ENCODE assay signal across 18 cellular contexts in the genomic region with DNA sequence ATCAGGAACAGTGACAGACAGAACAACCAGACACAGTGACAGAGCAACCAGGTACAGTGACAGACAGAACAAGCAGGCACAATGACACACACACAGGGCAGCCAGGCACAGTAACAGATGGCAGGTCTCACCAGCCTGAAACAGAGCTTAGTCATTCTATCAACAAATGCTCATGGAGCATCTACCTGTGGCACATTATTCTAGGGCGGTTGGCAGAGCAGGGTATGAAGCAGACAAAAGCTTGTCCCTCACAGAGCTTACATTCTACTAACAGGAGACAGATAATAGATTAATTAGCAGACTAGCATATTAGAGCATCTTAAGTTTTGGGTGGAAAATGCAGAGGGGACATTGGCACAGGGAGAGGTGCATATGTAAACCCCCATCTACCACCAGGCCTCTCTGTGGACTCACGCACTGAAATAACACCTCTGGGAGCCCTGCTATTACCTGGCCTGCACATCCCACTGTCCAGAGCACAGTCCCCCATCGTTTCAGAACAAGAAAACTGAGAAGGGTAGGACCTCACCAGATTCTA.
"Had no signal": no experiment of that assay in that cellular context is flagged by ENCODE, and none has a peak within 500 bp of the region (broad histone marks: within the 10 kb centered on the region; RNA-seq: fewer than 3 reads in every experiment).

No MANE protein-coding gene starts in this region.

- DNase-seq: activated CD4-positive, alpha-beta T cell treated with anti-CD3 and anti-CD28 coated beads for 48 hours; activated CD8-positive, alpha-beta T cell treated with anti-CD3 and anti-CD28 coated beads, Interleukin-2, amount 10 ng/mL, durations not matched to agents 7 days and 5 days; brain microvascular endothelial cell; dorsolateral prefrontal cortex; heart right ventricle; kidney; retina; stimulated activated CD4-positive, alpha-beta T cell treated with anti-CD3 and anti-CD28 coated beads, Interleukin-4, amount 100 ng/mL, for 4 hours; tibial artery had no signal

- FAIRE-seq: frontal cortex, kidney had no signal

- H3K4me3 ChIP-seq: dorsolateral prefrontal cortex, heart right ventricle, skin epidermis, tibial artery had no signal

- H3K4me3 Mint-ChIP-seq: activated CD8-positive, alpha-beta T cell treated with anti-CD3 and anti-CD28 coated beads, Interleukin-2, amount 10 ng/mL, durations not matched to agents 7 days and 5 days; activated T-helper 17 cell treated with anti-CD3 and anti-CD28 coated beads, Interleukin-2, amount 50 U/mL, for 72 hours; neural crest cell; T-helper 1 cell treated with Interleukin-12 subunit alpha and Interleukin-12 subunit beta and Interleukin-4 antibody, amounts not matched to agents 30 μg/mL and 1 μg/mL, for 36 hours; WTC11 had no signal

- H3K36me3 ChIP-seq: brain microvascular endothelial cell, heart right ventricle, tibial artery had no signal

- ATAC-seq: activated CD8-positive, alpha-beta T cell treated with anti-CD3 and anti-CD28 coated beads, Interleukin-2, amount 10 ng/mL, durations not matched to agents 7 days and 5 days; activated naive CD4-positive, alpha-beta T cell treated with anti-CD3 and anti-CD28 coated beads, Interleukin-2, amount 50 U/mL, for 72 hours; activated T-helper 17 cell treated with anti-CD3 and anti-CD28 coated beads, Interleukin-2, amount 50 U/mL, for 72 hours; SK-N-SH treated with all-trans-retinoic acid at 6 μM for 48 hours; WTC11 had no signal

- H3K27me3 ChIP-seq: brain microvascular endothelial cell, dorsolateral prefrontal cortex had no signal

- H3K4me1 ChIP-seq: heart right ventricle, parathyroid adenoma, tibial artery had no signal

- H3K27ac Mint-ChIP-seq: activated CD8-positive, alpha-beta T cell treated with anti-CD3 and anti-CD28 coated beads, Interleukin-2, amount 10 ng/mL, durations not matched to agents 7 days and 5 days; activated T-helper 17 cell treated with anti-CD3 and anti-CD28 coated beads, Interleukin-2, amount 50 U/mL, for 72 hours; T-helper 1 cell treated with Interleukin-12 subunit alpha and Interleukin-12 subunit beta and Interleukin-4 antibody, amounts not matched to agents 30 μg/mL and 1 μg/mL, for 36 hours; WTC11 had no signal

- H3K4me1 Mint-ChIP-seq: activated T-helper 17 cell treated with anti-CD3 and anti-CD28 coated beads, Interleukin-2, amount 50 U/mL, for 72 hours; neural crest cell had no signal

- H3K27ac ChIP-seq: brain microvascular endothelial cell, dorsolateral prefrontal cortex, heart right ventricle, parathyroid adenoma, skin epidermis, tibial artery had no signal
